7 cellular contexts compared by ENCODE assay signal in the genomic region with DNA sequence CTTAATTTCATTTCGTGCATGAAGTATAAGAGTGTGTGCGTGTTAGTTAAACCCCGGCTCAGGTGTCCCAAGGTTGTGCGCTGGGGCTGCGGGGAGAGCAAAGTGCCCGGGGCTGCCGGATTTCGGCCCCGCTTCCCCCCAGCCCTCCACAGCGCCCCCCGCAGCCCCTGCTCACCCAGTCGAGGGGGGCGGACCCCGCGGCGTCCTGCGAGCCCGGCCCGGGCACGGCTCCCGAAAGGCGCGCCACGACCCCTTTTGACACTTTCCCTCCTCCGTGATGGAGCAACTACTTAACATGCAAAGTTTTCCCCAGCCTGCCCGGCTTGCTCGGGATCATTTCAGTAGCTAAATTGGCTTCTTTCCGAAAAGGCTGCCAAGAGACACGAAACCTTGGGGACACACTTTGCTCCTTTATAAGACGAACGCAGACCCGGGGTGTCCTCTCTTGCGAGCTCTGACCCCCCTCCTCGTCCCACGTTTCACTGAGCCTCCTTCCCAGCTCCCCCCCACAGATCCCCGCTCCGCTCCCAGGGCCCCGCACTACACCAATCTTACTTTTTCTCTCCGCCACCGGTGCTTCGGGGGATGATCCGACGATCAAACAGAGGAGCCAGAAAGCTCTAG. TPM values are rescaled to one million over a fixed set of nuclear protein-coding genes. Genes with fewer than 3 reads are reported as not detected.
DNase-seq lines count a peak whose midpoint lies in the region; TF ChIP-seq lines count a peak whose summit lies in the region.

No MANE protein-coding gene starts in this region.

- H3K9me3 ChIP-seq in SJSA1 (replicated peaks) (no peaks in the 10 kb centered on the region), duodenal mucosa (ENCODE audit: control insufficient read depth in 1 of 2, low read length in 2 of 2) (no peaks in the 10 kb centered on the region), mesodermal cell (ENCODE audit: control insufficient read depth, low read length) (no peaks in the 10 kb centered on the region), testis (no peaks in the 10 kb centered on the region)

- H3K27me3 ChIP-seq in SJSA1 (replicated peaks): peaks cover 11% of the 10 kb centered on the region
- H3K27me3 ChIP-seq in duodenal mucosa (ENCODE audit: control insufficient read depth in 1 of 2, insufficient read depth in 2 of 2, low read length in 2 of 2): peaks cover 0 to 8% of the 10 kb centered on the region in 2 donors
- no peaks in the 10 kb centered on the region for H3K27me3 ChIP-seq in testis

- intact Hi-C loops in testis (cut with DNase I; ENCODE audit: low total_unique reads): no loop called here

- TF ChIP-seq POLR2A in testis (IDR thresholded peaks at IDR 0.05): no peak

- peaks cover 6% of the 10 kb centered on the region for H3K36me3 ChIP-seq in SJSA1
- no peaks in the 10 kb centered on the region for H3K36me3 ChIP-seq in duodenal mucosa (ENCODE audit: control insufficient read depth in 1 of 2, insufficient read depth in 2 of 2, low read length in 2 of 2)
- H3K36me3 ChIP-seq in mesodermal cell (ENCODE audit: control insufficient read depth, insufficient read depth, low read length): peaks cover 3% of the 10 kb centered on the region
- no peaks in the 10 kb centered on the region for H3K36me3 ChIP-seq in testis (ENCODE audit: low read depth, missing control alignments)

- TF ChIP-seq CTCF in GM12875 (IDR thresholded peaks at IDR 0.05; ENCODE audit: borderline replicate concordance, insufficient read depth, low read depth, low read length) (no peak), testis (IDR thresholded peaks at IDR 0.05) (no peak)

- 0 to 1% methylated on average over 31 to 40 of the region's 43 CpGs for WGBS in mesodermal cell (ENCODE audit: insufficient coverage in 2 of 2), 2 experiments
- 0% methylated on average over 27 to 43 of the region's 43 CpGs for WGBS in testis, 2 donors

- H3K4me1 ChIP-seq in SJSA1 (replicated peaks) (peaks cover 28% of the 10 kb centered on the region), duodenal mucosa (ENCODE audit: control insufficient read depth in 1 of 2, insufficient read depth in 2 of 2, low read length in 2 of 2) (peaks cover 15 to 16% of the 10 kb centered on the region in 2 donors), mesodermal cell (ENCODE audit: control insufficient read depth, insufficient read depth, low read length, poor library complexity, severe bottlenecking) (peaks cover 6% of the 10 kb centered on the region), testis (peaks cover 5% of the 10 kb centered on the region)

- H3K4me3 ChIP-seq in GM12875 (ENCODE audit: low read depth, low read length): peak overlapping the region; percentile 34
- H3K4me3 ChIP-seq in SJSA1: peak overlapping the region; percentile 34
- H3K4me3 ChIP-seq in duodenal mucosa (ENCODE audit: low read depth in 1 of 2, low read length in 2 of 2): peak overlapping the region; percentile 69 to 83
- peak overlapping the region; percentile 45 for H3K4me3 ChIP-seq in mesodermal cell (ENCODE audit: extremely low read depth, insufficient read depth, low read length, poor library complexity, severe bottlenecking)
- H3K4me3 ChIP-seq in testis: peak overlapping the region; percentile 36 to 64

- peak overlapping the region; percentile 45 to 49 for H3K9ac ChIP-seq in duodenal mucosa (ENCODE audit: low read depth in 1 of 2, low read length in 2 of 2)

- peak in 1 of 2 experiments; percentile 18 for DNase-seq in SJSA1 (ENCODE audit: low read depth in 1 of 2, low spot score in 2 of 2)
- DNase-seq in testis: no peak
- DNase-seq in HPDE6-E6E7 (ENCODE audit: extremely low spot score): no peak
- DNase-seq in putamen (ENCODE audit: low spot score): no peak

- H3K27ac ChIP-seq in SJSA1: no peak overlapping the region
- no peak overlapping the region for H3K27ac ChIP-seq in duodenal mucosa (ENCODE audit: low read depth, low read length)
- no peak overlapping the region for H3K27ac ChIP-seq in mesodermal cell (ENCODE audit: low read depth, low read length, severe bottlenecking)
- peak overlapping the region in 1 of 2 donors; percentile 39 for H3K27ac ChIP-seq in testis

RNA-seq across cellular contexts. Expression of a gene that starts 0.6 kb away (rescaled TPM):
- 12.4 and 20.0 TPM in 2 replicates for total RNA-seq in SJSA1 (2014; rRNA removed; shearing (Covaris generic))
- polyA plus RNA-seq in mesodermal cell (2013, experiment 1 of 2): 15.3 TPM
- 15.4 TPM for polyA plus RNA-seq in mesodermal cell (2013, experiment 2 of 2)
- 10 to 100 TPM; 13.1 to 14.5 TPM for total RNA-seq in testis
- 13.5 TPM for polyA plus RNA-seq in testis (ENCODE audit: insufficient read depth, low read depth, low replicate concordance)

RNA-seq across cellular contexts. Expression of a gene that starts 39.9 kb away (rescaled TPM):
- 309 and 338 TPM in 2 replicates for total RNA-seq in SJSA1 (2014; rRNA removed; shearing (Covaris generic))
- polyA plus RNA-seq in mesodermal cell (2013, experiment 1 of 2): 303 TPM
- polyA plus RNA-seq in mesodermal cell (2013, experiment 2 of 2): 340 TPM
- 100 to 1,000 TPM; 143 to 157 TPM for total RNA-seq in testis
- polyA plus RNA-seq in testis (ENCODE audit: insufficient read depth, low read depth, low replicate concordance): 481 TPM
